In genomic region chr20:50029697-50030428, GRCh38 we compare ENCODE assay signal across 10 cellular contexts. TPM values are rescaled to one million over a fixed set of nuclear protein-coding genes. Genes with fewer than 3 reads are reported as not detected.
DNase-seq lines count a peak whose midpoint lies in the region; ATAC-seq and TF ChIP-seq lines count a peak whose summit lies in the region.
"Had no signal": no experiment of that assay in that cellular context is flagged by ENCODE, and none has a peak within 500 bp of the region (broad histone marks: within the 10 kb centered on the region; RNA-seq: fewer than 3 reads in every experiment).

No MANE protein-coding gene starts in this region.

- intact Hi-C loops in Panc1 (cut with micrococcal nuclease; ENCODE audit: unreplicated experiment), result no loop called here
- intact Hi-C loops in esophagus muscularis mucosa (cut with DNase I), result no loop called here

- TF ChIP-seq POLR2A in esophagus muscularis mucosa (IDR thresholded peaks at IDR 0.05; ENCODE audit: low read depth), result no peak

- H3K27ac ChIP-seq in Panc1 (ENCODE audit: low read length) (peak overlapping the region; percentile 46), esophagus muscularis mucosa (replicated peaks in 1 of 4) (peak overlapping the region; percentile 4 to 43 (median 26))
- H3K27ac ChIP-seq: epithelial cell of prostate had no signal

- in situ Hi-C loops in Panc1 (cut with HindIII; ENCODE audit: low pct_unique_long_range_greater_than_20kb, low sequenced_read_pairs), result no loop called here

- CTCF ChIA-PET in BJ (lab: Yijun Ruan, JAX) (interaction anchor here (2.1 kb wide), 1 partner anchor 51 kb away, joined by 8 read pairs; no protein-coding TSS in a partner anchor), Panc1 (lab: Charles Lee) (no interaction called here)

- TF ChIP-seq EP300 in esophagus muscularis mucosa (IDR thresholded peaks at IDR 0.05), result no peak

- no peaks in the 10 kb centered on the region for H3K36me3 ChIP-seq in BJ (ENCODE audit: control insufficient read depth, insufficient read depth, low read length)
- H3K36me3 ChIP-seq in Panc1 (ENCODE audit: control insufficient read depth, insufficient read depth, low read length), result no peaks in the 10 kb centered on the region
- no peaks in the 10 kb centered on the region for H3K36me3 ChIP-seq in esophagus muscularis mucosa

- WGBS in esophagus muscularis mucosa, result 65% methylated on average over 17 of the region's 19 CpGs

- ATAC-seq in Panc1, result peak; percentile 77
- no peak for ATAC-seq in GM21367 (IDR thresholded peaks at IDR 0.05; ENCODE audit: unreplicated experiment)
- ATAC-seq in GM18502 (IDR thresholded peaks at IDR 0.05; ENCODE audit: poor library complexity, unreplicated experiment), result no peak

- H3K9me3 ChIP-seq in Panc1 (ENCODE audit: control insufficient read depth, insufficient read depth, low read depth, low read length) (no peaks in the 10 kb centered on the region), esophagus muscularis mucosa (no peaks in the 10 kb centered on the region)

- no peaks in the 10 kb centered on the region for H3K27me3 ChIP-seq in BJ (ENCODE audit: control insufficient read depth, insufficient read depth, low read length)
- no peaks in the 10 kb centered on the region for H3K27me3 ChIP-seq in Panc1 (ENCODE audit: control insufficient read depth, insufficient read depth, low read length)
- no peaks in the 10 kb centered on the region for H3K27me3 ChIP-seq in esophagus muscularis mucosa

- DNase-seq in BJ (ENCODE audit: low read depth) (peak; percentile 72), Panc1 (ENCODE audit: low read depth, low spot score) (no peak), esophagus muscularis mucosa (ENCODE audit: extremely low spot score) (no peak), non-pigmented ciliary epithelial cell (ENCODE audit: low read depth) (peak; percentile 82), cerebellar cortex (ENCODE audit: low spot score) (no peak), middle frontal gyrus (ENCODE audit: extremely low spot score, low spot score) (no peak)
- DNase-seq: stimulated activated CD4-positive, alpha-beta T cell treated with anti-CD3 and anti-CD28 coated beads, Interleukin-4, amount 100 ng/mL, for 24 hours had no signal

- TF ChIP-seq CTCF in BJ (IDR thresholded peaks at IDR 0.05; ENCODE audit: insufficient read depth, low read depth, low read length), result no peak
- TF ChIP-seq CTCF in Panc1 (IDR thresholded peaks at IDR 0.05), result no peak
- TF ChIP-seq CTCF in esophagus muscularis mucosa (IDR thresholded peaks at IDR 0.05), result no peak

- POLR2A ChIA-PET in BJ (lab: Charles Lee), result no interaction called here
- POLR2A ChIA-PET in Panc1 (lab: Charles Lee), result no interaction called here

- no peak overlapping the region for H3K4me3 ChIP-seq in BJ (ENCODE audit: low read depth, low read length)
- no peak overlapping the region for H3K4me3 ChIP-seq in Panc1 (ENCODE audit: low read depth in 2 of 2, low read length in 2 of 2)
- H3K4me3 ChIP-seq in esophagus muscularis mucosa, result no peak overlapping the region

- H3K4me1 ChIP-seq in Panc1 (ENCODE audit: control insufficient read depth, insufficient read depth, low read length) (peaks cover 29% of the 10 kb centered on the region), esophagus muscularis mucosa (peaks cover 34 to 69% (median 59%) of the 10 kb centered on the region in 4 donors)

- no TSS peak for BruUV-seq in Panc1 (replicated peaks; lab: Mats Ljungman, UMichigan)

RNA-seq across cellular contexts. Expression of gene SNAI1, which starts 47.1 kb away (rescaled TPM):
- 3.6 and 6.5 TPM in 2 replicates for polyA plus RNA-seq in BJ (2011; rRNA removed)
- polyA minus RNA-seq in BJ (2011; rRNA and poly(A)+ RNA removed), result 2.7 and 3.4 TPM in 2 replicates
- total RNA-seq in Panc1 (2021; ENCODE audit: unreplicated experiment) (8.8 TPM), esophagus muscularis mucosa (1 to 10 TPM in 3 of 4 donors, under 1 TPM in 1; 0.83 to 5.3 (median 3.0) TPM)
- polyA plus RNA-seq in Panc1 (2012; ENCODE audit: insufficient read length), result 9.4 TPM

Comparison
In these comparisons a context has a peak if more than half of its experiments do, and no peak if none do; other contexts are left out.
1. DNase-seq: peak in BJ (single experiment) and non-pigmented ciliary epithelial cell (single experiment); none in Panc1 (single experiment), esophagus muscularis mucosa (single experiment), cerebellar cortex (single experiment) and middle frontal gyrus (single experiment).